ENCODE assay signal across 16 cellular contexts in genomic region chr9:130284249-130284625, GRCh38. TPM values are rescaled to one million over a fixed set of nuclear protein-coding genes. Genes with fewer than 3 reads are reported as not detected.
DNase-seq lines count a peak whose midpoint lies in the region; ATAC-seq lines count a peak whose summit lies in the region.
"Had no signal": no experiment of that assay in that cellular context is flagged by ENCODE, and none has a peak within 500 bp of the region (broad histone marks: within the 10 kb centered on the region; RNA-seq: fewer than 3 reads in every experiment).

No MANE protein-coding gene starts in this region.

- H3K4me3 ChIP-seq in stomach smooth muscle (ENCODE audit: low read length in 2 of 2): no peak overlapping the region
- H3K4me3 ChIP-seq: BLaER1 had no signal

- H3K9me3 ChIP-seq in stomach smooth muscle (ENCODE audit: control insufficient read depth in 2 of 2, low read length in 2 of 2): no peaks in the 10 kb centered on the region
- H3K9me3 ChIP-seq: BLaER1, Caco-2 had no signal

- no peak overlapping the region for H3K9ac ChIP-seq in stomach smooth muscle (ENCODE audit: low read length in 2 of 2)
- H3K9ac ChIP-seq: BLaER1 had no signal

- H3K27ac ChIP-seq in stomach smooth muscle (ENCODE audit: low read length): peak overlapping the region; percentile 31
- H3K27ac ChIP-seq: BLaER1 had no signal

- H3K36me3 ChIP-seq in stomach smooth muscle (ENCODE audit: control insufficient read depth in 2 of 2, insufficient read depth in 2 of 2, low read length in 2 of 2): peaks cover 3 to 8% of the 10 kb centered on the region in 2 donors
- H3K36me3 ChIP-seq: BLaER1 had no signal

- DNase-seq in cardiac septum (ENCODE audit: low spot score) (peak; percentile 58), left cardiac atrium (no peak), posterior vena cava (ENCODE audit: low spot score) (peak; percentile 49), NCI-H345 treated with DMSO at 0.1 percent for 48 hours (lab: John Stamatoyannopoulos, UW; ENCODE audit: unreplicated experiment) (no peak), dermis blood vessel endothelial cell (no peak)
- DNase-seq: 8988T; AML-193; Caco-2; CD8-positive, alpha-beta memory T cell; DND-41; GDM1 had no signal

- intact Hi-C loops in cardiac septum (cut with DNase I) (no loop called here), left cardiac atrium (cut with DNase I) (no loop called here), posterior vena cava (cut with DNase I) (no loop called here)

- H3K4me1 ChIP-seq in stomach smooth muscle (ENCODE audit: control insufficient read depth, insufficient read depth, low read length): peaks cover 46% of the 10 kb centered on the region
- H3K4me1 ChIP-seq: BLaER1, Caco-2 had no signal

- ATAC-seq in left cardiac atrium (no peak), HG02970 (IDR thresholded peaks at IDR 0.05; ENCODE audit: low FRiP score, unreplicated experiment) (no peak), HG03095 (IDR thresholded peaks at IDR 0.05; ENCODE audit: unreplicated experiment) (no peak)
- ATAC-seq: HCT116 had no signal

- no peaks in the 10 kb centered on the region for H3K27me3 ChIP-seq in stomach smooth muscle (ENCODE audit: control insufficient read depth in 1 of 2, insufficient read depth in 2 of 2, low read length in 2 of 2)
- H3K27me3 ChIP-seq: BLaER1 had no signal

RNA-seq across cellular contexts. Expression of gene HMCN2, which starts 18.7 kb away (rescaled TPM):
- total RNA-seq in cardiac septum (5.3 TPM), left cardiac atrium (1 to 10 TPM; 4.6 to 6.0 TPM), posterior vena cava (100 to 1,000 TPM in 1 of 2 donors, 10 to 100 TPM in 1; 98.8 to 224 TPM), dermis blood vessel endothelial cell (under 0.01 and 1.0 TPM in 2 replicates)
- total RNA-seq: CD8-positive, alpha-beta memory T cell had no signal

Comparison
In these comparisons a context has a peak if more than half of its experiments do, and no peak if none do; other contexts are left out.
1. DNase-seq: peak in cardiac septum (single experiment) and posterior vena cava (single experiment); none in left cardiac atrium (single experiment), NCI-H345 treated with DMSO at 0.1 percent for 48 hours (single experiment) and dermis blood vessel endothelial cell (single experiment).
2. RNA of gene HMCN2, which starts 18.7 kb away (total RNA-seq): 98.8 to 224 TPM in posterior vena cava; 4.6 to 6.0 TPM in left cardiac atrium, 5.3 TPM in cardiac septum (single experiment) and under 0.01 to 1.0 TPM in dermis blood vessel endothelial cell; every median in the first group is over 10 times any median in the second.